6 cellular contexts compared by ENCODE assay signal in the genomic region with DNA sequence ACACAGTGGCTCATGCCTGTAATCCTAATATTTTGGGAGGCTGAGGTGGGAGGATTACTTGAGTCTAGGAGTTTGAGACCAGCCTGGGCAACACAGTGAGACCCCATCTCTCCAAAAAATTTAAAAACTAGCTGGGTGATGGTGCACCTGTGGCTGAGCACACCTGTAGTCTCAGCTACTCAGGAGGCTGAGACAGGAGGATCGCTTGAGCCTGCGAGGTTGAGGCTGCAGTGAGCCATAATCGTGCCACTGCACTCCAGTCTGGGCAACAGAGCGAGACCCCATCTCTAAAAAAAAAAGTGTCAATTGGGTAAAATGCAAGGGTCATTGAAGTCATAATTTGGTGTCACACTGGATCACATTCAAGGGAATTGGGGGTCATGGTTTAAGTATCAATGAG. TPM values are rescaled to one million over a fixed set of nuclear protein-coding genes. Genes with fewer than 3 reads are reported as not detected.
DNase-seq lines count a peak whose midpoint lies in the region; ATAC-seq, FAIRE-seq and TF ChIP-seq lines count a peak whose summit lies in the region.
"Not testable (repeated sequence)": the region's sequence is repeated elsewhere in the genome, so short reads cannot be mapped to it uniquely, and the experiment has no call there.
"Had no signal": no experiment of that assay in that cellular context is flagged by ENCODE, and none has a peak within 500 bp of the region (broad histone marks: within the 10 kb centered on the region; RNA-seq: fewer than 3 reads in every experiment).

No MANE protein-coding gene starts in this region.

- H3K4me1 Mint-ChIP-seq in GM23338 (peaks cover 14% of the 10 kb centered on the region), nephron (peaks cover 12% of the 10 kb centered on the region)
- peaks cover 11% of the 10 kb centered on the region for H3K4me1 Mint-ChIP-seq in activated T-helper 17 cell treated with anti-CD3 and anti-CD28 coated beads, Interleukin-2, amount 50 U/mL, for 72 hours
- not testable (repeated sequence) for H3K4me1 Mint-ChIP-seq in mesothelial cell of epicardium

- not testable (repeated sequence) for H3F3A ChIP-seq in GM23338 (replicated peaks; ENCODE audit: low read depth)

- TF ChIP-seq CTCF in GM23338 (conservative IDR thresholded peaks at IDR 0.05; ENCODE audit: low read depth in 2 of 2); bronchial epithelial cell (IDR thresholded peaks at IDR 0.05; ENCODE audit: insufficient read depth, low read length, severe bottlenecking); mesothelial cell of epicardium (IDR thresholded peaks at IDR 0.05; ENCODE audit: unreplicated experiment); nephron (IDR thresholded peaks at IDR 0.05; ENCODE audit: unreplicated experiment in 3 of 3): not testable (repeated sequence)

- H3K4me2 ChIP-seq in GM23338, result not testable (repeated sequence)

- ATAC-seq in GM23338; activated T-helper 17 cell treated with anti-CD3 and anti-CD28 coated beads, Interleukin-2, amount 50 U/mL, for 72 hours (replicated peaks): not testable (repeated sequence)

- not testable (repeated sequence) for H3K36me3 ChIP-seq in GM23338 (ENCODE audit: insufficient read depth); bronchial epithelial cell (ENCODE audit: control insufficient read depth, insufficient read depth, low read length)

- not testable (repeated sequence) for H3K27ac Mint-ChIP-seq in GM23338; activated T-helper 17 cell treated with anti-CD3 and anti-CD28 coated beads, Interleukin-2, amount 50 U/mL, for 72 hours; mesothelial cell of epicardium; nephron

- peaks cover 31% of the 10 kb centered on the region for H3K27me3 Mint-ChIP-seq in GM23338 (ENCODE audit: insufficient read depth, low read depth, poor library complexity)
- not testable (repeated sequence) for H3K27me3 Mint-ChIP-seq in activated T-helper 17 cell treated with anti-CD3 and anti-CD28 coated beads, Interleukin-2, amount 50 U/mL, for 72 hours
- H3K27me3 Mint-ChIP-seq in mesothelial cell of epicardium (ENCODE audit: low read depth), result peaks cover 30% of the 10 kb centered on the region
- peaks cover 22% of the 10 kb centered on the region for H3K27me3 Mint-ChIP-seq in nephron (ENCODE audit: low read depth)

- H3K27me3 ChIP-seq in GM23338 (ENCODE audit: insufficient read depth); bronchial epithelial cell (ENCODE audit: control insufficient read depth, insufficient read depth, low read length): not testable (repeated sequence)

- H3K27ac ChIP-seq in GM23338 (ENCODE audit: low read depth), result not testable (repeated sequence)

- H3K9me3 Mint-ChIP-seq in GM23338; activated T-helper 17 cell treated with anti-CD3 and anti-CD28 coated beads, Interleukin-2, amount 50 U/mL, for 72 hours; mesothelial cell of epicardium; nephron: not testable (repeated sequence)

- not testable (repeated sequence) for H3K9me2 ChIP-seq in GM23338 (ENCODE audit: insufficient read depth)

- H2AFZ ChIP-seq in GM23338, result not testable (repeated sequence)

- DNase-seq in GM23338 (ENCODE audit: low spot score); bronchial epithelial cell (ENCODE audit: low read depth); mesothelial cell of epicardium (ENCODE audit: low spot score in 2 of 2, unreplicated experiment in 2 of 2): not testable (repeated sequence)

- H3K4me3 ChIP-seq in GM23338; bronchial epithelial cell (ENCODE audit: low read depth, low read length): not testable (repeated sequence)

- not testable (repeated sequence) for H4K20me1 ChIP-seq in GM23338 (replicated peaks; ENCODE audit: insufficient read depth)

- H3K4me3 Mint-ChIP-seq in GM23338 (peak overlapping the region; percentile 16; the same call in 1 of the 3 replicates), mesothelial cell of epicardium (peak overlapping the region; percentile 38), nephron (peak overlapping the region; percentile 67 to 93 (median 86))
- peak overlapping the region; percentile 74 for H3K4me3 Mint-ChIP-seq in activated T-helper 17 cell treated with anti-CD3 and anti-CD28 coated beads, Interleukin-2, amount 50 U/mL, for 72 hours

- H3K36me3 Mint-ChIP-seq in GM23338 (ENCODE audit: low read depth); activated T-helper 17 cell treated with anti-CD3 and anti-CD28 coated beads, Interleukin-2, amount 50 U/mL, for 72 hours (ENCODE audit: low read depth); mesothelial cell of epicardium; nephron (ENCODE audit: low read depth): not testable (repeated sequence)

- not testable (repeated sequence) for H3K4me1 ChIP-seq in GM23338 (ENCODE audit: insufficient read depth)

- not testable (repeated sequence) for H3K79me2 ChIP-seq in GM23338 (replicated peaks; ENCODE audit: insufficient read depth)

- peak; percentile 7 for FAIRE-seq in bronchial epithelial cell (lab: Jason Lieb, UNC)

RNA-seq across cellular contexts. Expression of gene PLPPR2, which starts 1.1 kb away (rescaled TPM):
- 5.7 and 12.0 TPM in 2 replicates for total RNA-seq in GM23338 (2014; rRNA removed; shearing (Covaris generic))
- polyA plus RNA-seq in GM23338 (2016; fragmentation: Nextera tagmentation; extraction: Ambion mirVana), result 5.0 and 9.0 TPM in 2 replicates
- total RNA-seq in activated T-helper 17 cell treated with anti-CD3 and anti-CD28 coated beads, Interleukin-2, amount 50 U/mL, for 72 hours, result 1 to 10 TPM; 2.9 to 9.7 TPM
- total RNA-seq in bronchial epithelial cell (1.8 and 6.0 TPM in 2 replicates), mesothelial cell of epicardium (18.9 to 21.4 TPM (median 20.4 TPM) in 3 replicates)

RNA-seq across cellular contexts. Expression of gene CCDC159, which starts 7.8 kb away (rescaled TPM):
- total RNA-seq in GM23338 (2014; rRNA removed; shearing (Covaris generic)), result 3.4 and 3.5 TPM in 2 replicates
- polyA plus RNA-seq in GM23338 (2016; fragmentation: Nextera tagmentation; extraction: Ambion mirVana), result 5.1 and 6.2 TPM in 2 replicates
- 10 to 100 TPM; 17.4 to 45.4 TPM for total RNA-seq in activated T-helper 17 cell treated with anti-CD3 and anti-CD28 coated beads, Interleukin-2, amount 50 U/mL, for 72 hours
- total RNA-seq in bronchial epithelial cell (7.9 and 11.1 TPM in 2 replicates), mesothelial cell of epicardium (29.6 to 34.9 TPM (median 34.2 TPM) in 3 replicates)
- total RNA-seq: HT1080 had no signal

RNA-seq across cellular contexts. Expression of gene TMEM205, which starts 8.0 kb away (rescaled TPM):
- 223 and 293 TPM in 2 replicates for total RNA-seq in GM23338 (2014; rRNA removed; shearing (Covaris generic))
- polyA plus RNA-seq in GM23338 (2016; fragmentation: Nextera tagmentation; extraction: Ambion mirVana), result 114 and 123 TPM in 2 replicates
- 10 to 100 TPM; 30.9 to 31.0 TPM for total RNA-seq in activated T-helper 17 cell treated with anti-CD3 and anti-CD28 coated beads, Interleukin-2, amount 50 U/mL, for 72 hours
- total RNA-seq in bronchial epithelial cell (70.6 and 116 TPM in 2 replicates), mesothelial cell of epicardium (56.8 to 61.4 TPM (median 57.2 TPM) in 3 replicates)

RNA-seq across cellular contexts. Expression of gene RAB3D, which starts 14.6 kb away (rescaled TPM):
- total RNA-seq in GM23338 (2014; rRNA removed; shearing (Covaris generic)), result 16.9 and 21.2 TPM in 2 replicates
- polyA plus RNA-seq in GM23338 (2016; fragmentation: Nextera tagmentation; extraction: Ambion mirVana), result 3.8 and 5.3 TPM in 2 replicates
- 10 to 100 TPM in 1 of 2 donors, 1 to 10 TPM in 1; 9.7 to 13.4 TPM for total RNA-seq in activated T-helper 17 cell treated with anti-CD3 and anti-CD28 coated beads, Interleukin-2, amount 50 U/mL, for 72 hours
- total RNA-seq in bronchial epithelial cell (37.4 and 88.3 TPM in 2 replicates), mesothelial cell of epicardium (26.3 to 28.4 TPM (median 27.3 TPM) in 3 replicates)
- total RNA-seq: HT1080 had no signal

RNA-seq across cellular contexts. Expression of gene SWSAP1, which starts 20.4 kb away (rescaled TPM):
- 2.1 and 4.1 TPM in 2 replicates for total RNA-seq in GM23338 (2014; rRNA removed; shearing (Covaris generic))
- polyA plus RNA-seq in GM23338 (2016; fragmentation: Nextera tagmentation; extraction: Ambion mirVana), result 6.1 and 6.6 TPM in 2 replicates
- total RNA-seq in activated T-helper 17 cell treated with anti-CD3 and anti-CD28 coated beads, Interleukin-2, amount 50 U/mL, for 72 hours, result 1 to 10 TPM; 1.5 to 2.4 TPM
- total RNA-seq in bronchial epithelial cell, result 0.53 and 0.90 TPM in 2 replicates
- total RNA-seq in mesothelial cell of epicardium, result 2.7 to 2.9 TPM (median 2.8 TPM) in 3 replicates

Comparison
In these comparisons a context has a peak if more than half of its experiments do, and no peak if none do; other contexts are left out.
1. H3K4me3 Mint-ChIP-seq: peak in every context shown above with its lines; median percentile 86 in nephron; 74 in activated T-helper 17 cell treated with anti-CD3 and anti-CD28 coated beads, Interleukin-2, amount 50 U/mL, for 72 hours; 38 in mesothelial cell of epicardium; 16 in GM23338.